28 cellular contexts compared by ENCODE assay signal in the genomic region with DNA sequence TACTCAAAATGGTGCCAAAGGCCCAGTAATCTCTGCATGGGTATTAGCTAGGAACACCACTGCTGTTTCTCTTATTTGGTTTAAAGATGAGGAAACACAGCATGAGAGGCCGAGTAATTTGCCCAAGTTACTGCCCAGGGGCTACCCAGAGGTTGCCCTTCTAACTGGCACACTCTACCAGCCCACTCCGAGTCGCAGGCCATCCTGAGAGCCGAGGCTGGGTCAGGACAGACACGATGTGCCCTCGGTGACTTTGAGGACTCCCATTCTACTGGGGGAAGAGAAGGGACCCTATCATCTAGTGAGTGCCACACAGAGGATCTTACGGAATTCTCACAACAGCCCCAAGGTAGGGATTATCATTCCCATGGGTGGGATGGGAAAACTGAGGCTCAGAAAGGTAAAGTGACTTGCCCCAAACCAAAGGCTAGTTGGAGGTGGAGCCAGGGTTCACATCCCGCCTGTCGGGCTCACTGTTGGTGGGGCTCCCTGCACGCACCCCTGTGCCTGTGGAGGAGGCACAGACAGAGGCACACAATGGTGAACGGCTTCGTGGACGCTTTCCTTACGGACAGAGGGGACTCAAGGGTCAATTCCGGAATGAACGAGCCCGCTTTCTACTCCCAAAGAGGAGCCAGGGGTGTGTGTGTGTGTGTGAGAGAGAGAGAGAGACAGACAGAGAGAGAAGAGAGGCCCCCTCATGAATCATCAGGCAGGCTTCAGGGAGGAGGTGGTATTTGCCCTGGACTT.
"Had no signal": no experiment of that assay in that cellular context is flagged by ENCODE, and none has a peak within 500 bp of the region (broad histone marks: within the 10 kb centered on the region; RNA-seq: fewer than 3 reads in every experiment).

No MANE protein-coding gene starts in this region.

- H3K4me1 Mint-ChIP-seq: naive thymus-derived CD4-positive, alpha-beta T cell; stimulated activated naive CD8-positive, alpha-beta T cell treated with anti-CD3 and anti-CD28 coated beads, Interleukin-15, amount 100 ng/mL, for 72 hours had no signal

- H3K36me3 ChIP-seq: colonic mucosa, esophagus muscularis mucosa, gastroesophageal sphincter, heart left ventricle, left lung, neutrophil, pancreas, right lobe of liver, tibial artery had no signal

- H3K4me1 ChIP-seq: colonic mucosa, esophagus muscularis mucosa, foreskin keratinocyte, gastroesophageal sphincter, heart left ventricle, left lung, pancreas, right lobe of liver, testis, tibial artery had no signal

- H3K36me3 Mint-ChIP-seq: type B pancreatic cell had no signal

- H3K4me3 Mint-ChIP-seq: dendritic cell treated with granulocyte-macrophage colony-stimulating factor and Interleukin-4, amounts not matched to agents 40 ng/mL and 50 ng/mL, for 4 days; naive thymus-derived CD4-positive, alpha-beta T cell; nephron; stimulated activated naive CD8-positive, alpha-beta T cell treated with anti-CD3 and anti-CD28 coated beads, Interleukin-15, amount 100 ng/mL, for 72 hours; type B pancreatic cell had no signal

- H3K27ac Mint-ChIP-seq: dendritic cell treated with granulocyte-macrophage colony-stimulating factor and Interleukin-4, amounts not matched to agents 40 ng/mL and 50 ng/mL, for 4 days; naive thymus-derived CD4-positive, alpha-beta T cell; nephron; progenitor cell of endocrine pancreas; stimulated activated naive CD8-positive, alpha-beta T cell treated with anti-CD3 and anti-CD28 coated beads, Interleukin-15, amount 100 ng/mL, for 72 hours; type B pancreatic cell had no signal

- DNase-seq: colonic mucosa; effector memory CD4-positive, alpha-beta T cell; foreskin keratinocyte; heart left ventricle; kidney; left cardiac atrium; left lung; mesenchymal stem cell; naive thymus-derived CD4-positive, alpha-beta T cell; pancreas; right lobe of liver; stimulated activated CD4-positive, alpha-beta T cell treated with anti-CD3 and anti-CD28 coated beads, Interleukin-12 subunit alpha, Interleukin-12 subunit beta, amount 100 ng/mL, for 4 hours; stimulated activated CD4-positive, alpha-beta T cell treated with anti-CD3 and anti-CD28 coated beads, Interleukin-1b, Interleukin-23, amount 100 ng/mL, for 48 hours; stimulated activated CD4-positive, alpha-beta T cell treated with anti-CD3 and anti-CD28 coated beads, Interleukin-4, amount 100 ng/mL, for 1 hour; stimulated activated CD8-positive, alpha-beta memory T cell treated with anti-CD3 and anti-CD28 coated beads, Interleukin-4, amount 100 ng/mL, for 48 hours; stimulated activated naive CD4-positive, alpha-beta T cell; stimulated activated naive CD8-positive, alpha-beta T cell treated with anti-CD3 and anti-CD28 coated beads, Interleukin-15, amount 100 ng/mL, for 72 hours; testis; tibial artery had no signal

- H3K9me3 ChIP-seq: colonic mucosa, neutrophil, pancreas, testis had no signal

- H3K27me3 Mint-ChIP-seq: dendritic cell treated with granulocyte-macrophage colony-stimulating factor and Interleukin-4, amounts not matched to agents 40 ng/mL and 50 ng/mL, for 4 days had no signal

- ATAC-seq: heart left ventricle; left lung; naive thymus-derived CD4-positive, alpha-beta T cell; pancreas had no signal

- H3K4me3 ChIP-seq: colonic mucosa, esophagus muscularis mucosa, gastroesophageal sphincter, heart left ventricle, hepatocyte, left lung, pancreas, right lobe of liver, smooth muscle cell, testis, tibial artery had no signal

- H3K27me3 ChIP-seq: colonic mucosa, pancreas, right lobe of liver, testis had no signal
